ENCODE assay signal across 15 cellular contexts in the genomic region with DNA sequence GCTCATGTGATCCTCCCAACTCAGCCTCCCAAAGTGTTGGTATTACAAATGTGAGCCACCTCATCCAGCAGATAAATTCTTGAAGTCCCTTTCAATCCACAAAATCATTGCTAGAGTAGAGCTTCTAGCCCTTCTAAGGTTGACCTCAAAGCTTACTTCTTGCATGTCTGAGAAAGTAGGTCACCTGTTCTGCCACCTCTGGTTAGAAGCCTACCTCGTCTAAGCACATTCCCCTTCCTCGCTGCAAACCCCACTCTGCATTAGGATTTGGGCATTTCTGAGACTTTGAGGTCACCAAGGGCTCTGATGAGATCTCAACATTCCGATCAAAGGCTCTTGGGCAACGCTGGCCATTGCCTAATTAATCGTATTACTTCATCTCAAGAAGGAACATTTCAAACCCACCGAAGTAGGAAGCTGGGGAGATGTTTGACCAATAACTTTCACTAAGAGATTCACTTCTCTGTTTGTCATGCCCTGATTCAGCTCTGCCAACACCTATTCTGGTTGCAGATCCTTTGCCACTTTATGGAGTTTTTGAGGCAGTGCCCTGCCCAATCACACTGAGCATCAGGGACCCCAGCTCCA. TPM values are rescaled to one million over a fixed set of nuclear protein-coding genes. Genes with fewer than 3 reads are reported as not detected.
DNase-seq lines count a peak whose midpoint lies in the region; TF ChIP-seq lines count a peak whose summit lies in the region.
"Had no signal": no experiment of that assay in that cellular context is flagged by ENCODE, and none has a peak within 500 bp of the region (broad histone marks: within the 10 kb centered on the region; RNA-seq: fewer than 3 reads in every experiment).

No MANE protein-coding gene starts in this region.

- H3K4me1 ChIP-seq in sigmoid colon (peaks cover 0 to 91% (median 68%) of the 10 kb centered on the region in 4 donors), Caco-2 (no peaks in the 10 kb centered on the region)
- H3K4me1 ChIP-seq: suprapubic skin had no signal

- POLR2A ChIA-PET in Caco-2 (lab: Charles Lee) = no interaction called here

- WGBS in sigmoid colon, 2 donors = 74 to 82% methylated on average over 6 of the region's 6 CpGs

- peak overlapping the region; percentile 66 for H3K27ac Mint-ChIP-seq in T-helper 1 cell treated with Interleukin-12 subunit alpha and Interleukin-12 subunit beta and Interleukin-4 antibody, amounts not matched to agents 30 μg/mL and 1 μg/mL, for 36 hours
- H3K27ac Mint-ChIP-seq in chondrocyte (ENCODE audit: unreplicated experiment) (peak overlapping the region; percentile 54), Caco-2 (ENCODE audit: unreplicated experiment) (no peak overlapping the region)
- H3K27ac Mint-ChIP-seq: progenitor cell of endocrine pancreas had no signal

- TF ChIP-seq POLR2A in NB4 (IDR thresholded peaks at IDR 0.05; ENCODE audit: extremely low read depth, insufficient read length) = no peak
- TF ChIP-seq POLR2A in sigmoid colon (IDR thresholded peaks at IDR 0.05) = no peak

- H3K36me3 ChIP-seq in sigmoid colon (peaks cover 0 to 47% (median 4%) of the 10 kb centered on the region in 4 donors), Caco-2 (ENCODE audit: control insufficient read depth, insufficient read depth, low read length) (no peaks in the 10 kb centered on the region)
- H3K36me3 ChIP-seq: suprapubic skin had no signal

- intact Hi-C loops in sigmoid colon (cut with DNase I) (no loop called here), Caco-2 (cut with micrococcal nuclease; ENCODE audit: unreplicated experiment) (no loop called here)

- no peaks in the 10 kb centered on the region for H3K9me3 ChIP-seq in sigmoid colon
- no peaks in the 10 kb centered on the region for H3K9me3 ChIP-seq in Caco-2
- H3K9me3 ChIP-seq: suprapubic skin had no signal

- no peaks in the 10 kb centered on the region for H3K27me3 Mint-ChIP-seq in T-helper 1 cell treated with Interleukin-12 subunit alpha and Interleukin-12 subunit beta and Interleukin-4 antibody, amounts not matched to agents 30 μg/mL and 1 μg/mL, for 36 hours (ENCODE audit: low read depth)
- H3K27me3 Mint-ChIP-seq in chondrocyte (ENCODE audit: low read depth) = no peaks in the 10 kb centered on the region
- no peaks in the 10 kb centered on the region for H3K27me3 Mint-ChIP-seq in Caco-2 (ENCODE audit: insufficient read depth, unreplicated experiment)

- TF ChIP-seq EP300 in sigmoid colon (IDR thresholded peaks at IDR 0.05) = no peak

- DNase-seq in T-helper 1 cell = no peak
- peak; percentile 36 for DNase-seq in NB4 (ENCODE audit: low read depth)
- DNase-seq in chondrocyte (ENCODE audit: low spot score) = no peak
- DNase-seq in sigmoid colon = no peak
- no peak for DNase-seq in GM03348 (ENCODE audit: low spot score)
- DNase-seq in foreskin fibroblast = no peak
- no peak for DNase-seq in Caco-2
- DNase-seq: 8988T; activated effector memory CD4-positive, alpha-beta T cell treated with anti-CD3 and anti-CD28 coated beads, Interleukin-2, amount 50 U/mL, for 16 hours; NCI-H2029 treated with DMSO at 0.1 percent for 48 hours; NCI-H69 had no signal

- peaks cover 88% of the 10 kb centered on the region for H3K36me3 Mint-ChIP-seq in T-helper 1 cell treated with Interleukin-12 subunit alpha and Interleukin-12 subunit beta and Interleukin-4 antibody, amounts not matched to agents 30 μg/mL and 1 μg/mL, for 36 hours (ENCODE audit: low read depth)
- H3K36me3 Mint-ChIP-seq in chondrocyte (ENCODE audit: low read depth) (peaks cover 18% of the 10 kb centered on the region), Caco-2 (ENCODE audit: insufficient read depth, unreplicated experiment) (peaks cover 55% of the 10 kb centered on the region)

- peak overlapping the region; percentile 100 for H3K4me3 Mint-ChIP-seq in T-helper 1 cell treated with Interleukin-12 subunit alpha and Interleukin-12 subunit beta and Interleukin-4 antibody, amounts not matched to agents 30 μg/mL and 1 μg/mL, for 36 hours
- no peak overlapping the region for H3K4me3 Mint-ChIP-seq in chondrocyte (ENCODE audit: unreplicated experiment)
- no peak overlapping the region for H3K4me3 Mint-ChIP-seq in Caco-2 (ENCODE audit: unreplicated experiment)

- H3K27me3 ChIP-seq in sigmoid colon (no peaks in the 10 kb centered on the region), Caco-2 (replicated peaks; ENCODE audit: control insufficient read depth, insufficient read depth, low read length) (no peaks in the 10 kb centered on the region)
- H3K27me3 ChIP-seq: hepatocyte, suprapubic skin had no signal

- H3K4me3 ChIP-seq in NB4 (ENCODE audit: low read depth, low read length) (no peak overlapping the region), sigmoid colon (no peak overlapping the region), foreskin fibroblast (ENCODE audit: low read depth in 1 of 2, low read length in 2 of 2) (no peak overlapping the region), Caco-2 (ENCODE audit: low read depth, low read length) (no peak overlapping the region)
- H3K4me3 ChIP-seq: hepatocyte, suprapubic skin had no signal

- H3K4me1 Mint-ChIP-seq in T-helper 1 cell treated with Interleukin-12 subunit alpha and Interleukin-12 subunit beta and Interleukin-4 antibody, amounts not matched to agents 30 μg/mL and 1 μg/mL, for 36 hours (ENCODE audit: low read depth) = peaks cover 87% of the 10 kb centered on the region
- H3K4me1 Mint-ChIP-seq in chondrocyte (ENCODE audit: low read depth) (peaks cover 48% of the 10 kb centered on the region), Caco-2 (ENCODE audit: low read depth, unreplicated experiment) (peaks cover 18% of the 10 kb centered on the region)

- BruUV-seq in Caco-2 (replicated peaks; lab: Mats Ljungman, UMichigan) = no TSS peak

- peak overlapping the region; percentile 26 to 95 (median 62) for H3K27ac ChIP-seq in sigmoid colon
- H3K27ac ChIP-seq: hepatocyte, suprapubic skin had no signal

- TF ChIP-seq CTCF in NB4 (IDR thresholded peaks at IDR 0.05; ENCODE audit: low read depth, low read length) (no peak), chondrocyte (IDR thresholded peaks at IDR 0.05) (no peak), sigmoid colon (IDR thresholded peaks at IDR 0.05) (no peak), foreskin fibroblast (IDR thresholded peaks at IDR 0.05; ENCODE audit: low read depth, low read length) (no peak), Caco-2 (IDR thresholded peaks at IDR 0.05; ENCODE audit: insufficient read depth in 1 of 2, low read depth in 1 of 2, low read length in 1 of 2, severe bottlenecking in 1 of 2, unreplicated experiment in 1 of 2) (no peak)

- CTCF ChIA-PET in Caco-2 (lab: Charles Lee) = interaction anchor here (0.8 kb wide), 1 partner anchor 95 kb away, joined by 3 read pairs; no protein-coding TSS in a partner anchor

- H3K9me3 Mint-ChIP-seq in T-helper 1 cell treated with Interleukin-12 subunit alpha and Interleukin-12 subunit beta and Interleukin-4 antibody, amounts not matched to agents 30 μg/mL and 1 μg/mL, for 36 hours = no peaks in the 10 kb centered on the region
- H3K9me3 Mint-ChIP-seq in chondrocyte (ENCODE audit: low read depth) = no peaks in the 10 kb centered on the region
- H3K9me3 Mint-ChIP-seq in Caco-2 (ENCODE audit: unreplicated experiment) = no peaks in the 10 kb centered on the region

RNA-seq across cellular contexts. Expression of a gene that starts 8.6 kb away (rescaled TPM):
- 43.5 to 125 TPM (median 125 TPM) in 3 replicates for total RNA-seq in chondrocyte
- 10 to 100 TPM; 18.8 to 53.2 (median 35.0) TPM for total RNA-seq in sigmoid colon
- 10 to 100 TPM in 1 of 3 donors, 1 to 10 TPM in 2; 1.2 to 16.3 (median 1.2) TPM for polyA plus RNA-seq in sigmoid colon
- 62.9 and 69.4 TPM in 2 replicates for total RNA-seq in Caco-2 (2022)
